ENCODE assay signal across 9 cellular contexts in genomic region chr2:181678033-181678586, GRCh38. TPM values are rescaled to one million over a fixed set of nuclear protein-coding genes. Genes with fewer than 3 reads are reported as not detected.
DNase-seq lines count a peak whose midpoint lies in the region; ATAC-seq and TF ChIP-seq lines count a peak whose summit lies in the region.
"Had no signal": no experiment of that assay in that cellular context is flagged by ENCODE, and none has a peak within 500 bp of the region (broad histone marks: within the 10 kb centered on the region; RNA-seq: fewer than 3 reads in every experiment).

No MANE protein-coding gene starts in this region.

- H2BK12ac ChIP-seq in trophoblast cell (ENCODE audit: low read length): no peak overlapping the region

- peaks cover 5 to 12% of the 10 kb centered on the region in 2 experiments for H3K4me1 ChIP-seq in trophoblast cell (ENCODE audit: control insufficient read depth in 1 of 2, insufficient read depth in 2 of 2, low read length in 2 of 2)

- H3K27ac ChIP-seq in trophoblast cell (ENCODE audit: low read depth, low read length): no peak overlapping the region

- H3K27me3 Mint-ChIP-seq in activated T-cell treated with anti-CD3 and anti-CD28 coated beads, Interleukin-2, amount 50 U/mL, for 24 hours: peaks cover 80% of the 10 kb centered on the region

- no peak overlapping the region for H2BK120ac ChIP-seq in trophoblast cell (ENCODE audit: insufficient read depth, low read length, poor library complexity)

- peaks cover 50% of the 10 kb centered on the region for H3K4me1 Mint-ChIP-seq in activated T-cell treated with anti-CD3 and anti-CD28 coated beads, Interleukin-2, amount 50 U/mL, for 24 hours (ENCODE audit: low read depth)

- no peak overlapping the region for H3K14ac ChIP-seq in trophoblast cell (ENCODE audit: low read length)

- H3K79me1 ChIP-seq in trophoblast cell (ENCODE audit: low read length): no peaks in the 10 kb centered on the region

- H4K8ac ChIP-seq in trophoblast cell (ENCODE audit: low read depth, low read length): no peak overlapping the region

- H3K4me3 Mint-ChIP-seq in activated T-cell treated with anti-CD3 and anti-CD28 coated beads, Interleukin-2, amount 50 U/mL, for 24 hours: no peak overlapping the region

- H3K36me3 Mint-ChIP-seq in activated T-cell treated with anti-CD3 and anti-CD28 coated beads, Interleukin-2, amount 50 U/mL, for 24 hours (ENCODE audit: low read depth): no peaks in the 10 kb centered on the region

- no peak overlapping the region for H3K4me3 ChIP-seq in trophoblast cell (ENCODE audit: low read depth, low read length)

- H4K91ac ChIP-seq in trophoblast cell (ENCODE audit: low read depth, low read length): no peak overlapping the region

- no peak overlapping the region for H2AK5ac ChIP-seq in trophoblast cell (ENCODE audit: low read length)

- no peak overlapping the region for H3K27ac Mint-ChIP-seq in activated T-cell treated with anti-CD3 and anti-CD28 coated beads, Interleukin-2, amount 50 U/mL, for 24 hours

- no peak overlapping the region for H3K9ac ChIP-seq in trophoblast cell (ENCODE audit: low read length)

- H2BK5ac ChIP-seq in trophoblast cell (ENCODE audit: low read depth, low read length, poor library complexity): no peak overlapping the region

- no peak overlapping the region for H4K12ac ChIP-seq in trophoblast cell (ENCODE audit: low read depth, low read length)

- H3K23ac ChIP-seq in trophoblast cell (ENCODE audit: low read length): no peak overlapping the region

- WGBS in trophoblast cell (ENCODE audit: extremely low coverage, insufficient coverage, insufficient read length): no CpG with 5 or more reads among the region's 35 CpGs

- H3K4me2 ChIP-seq in trophoblast cell (ENCODE audit: low read length): no peak overlapping the region

- peaks cover 3% of the 10 kb centered on the region for H3K9me3 Mint-ChIP-seq in activated T-cell treated with anti-CD3 and anti-CD28 coated beads, Interleukin-2, amount 50 U/mL, for 24 hours

- no peak overlapping the region for H3K18ac ChIP-seq in trophoblast cell (ENCODE audit: low read length)

- H3K4ac ChIP-seq in trophoblast cell (ENCODE audit: low read depth, low read length): no peak overlapping the region

- no peaks in the 10 kb centered on the region for H3K79me2 ChIP-seq in trophoblast cell (ENCODE audit: control insufficient read depth, insufficient read depth, low read length, poor library complexity)

- no peaks in the 10 kb centered on the region for H3K36me3 ChIP-seq in trophoblast cell (ENCODE audit: control insufficient read depth in 1 of 2, insufficient read depth in 2 of 2, low read length in 2 of 2)

- in situ Hi-C loops in KBM-7 (cut with MboI; ENCODE audit: low pct_unique_long_range_greater_than_20kb, low sequenced_read_pairs): no loop called here

- TF ChIP-seq CTCF in GM10266 (IDR thresholded peaks at IDR 0.05; ENCODE audit: control insufficient read depth, insufficient read depth, low read depth, missing control alignments): no peak

- peaks cover 11% of the 10 kb centered on the region for H3K9me3 ChIP-seq in trophoblast cell (ENCODE audit: insufficient read depth, low read depth, low read length)

- H2AFZ ChIP-seq in trophoblast cell (ENCODE audit: insufficient read depth, low read length, poor library complexity): no peak overlapping the region

- ATAC-seq in GM21360 (IDR thresholded peaks at IDR 0.05; ENCODE audit: unreplicated experiment): no peak

- H3K27me3 ChIP-seq in trophoblast cell (ENCODE audit: insufficient read depth, low read length): peaks cover 53% of the 10 kb centered on the region

- peak; percentile 55 for DNase-seq in GM10266 (ENCODE audit: extremely low spot score)
- DNase-seq in KBM-7: peak; percentile 52
- DNase-seq in activated T-cell treated with anti-CD3 and anti-CD28 coated beads, Interleukin-2, amount 50 U/mL, for 24 hours: peak; percentile 67
- DNase-seq in fibroblast of the conjunctiva (ENCODE audit: low read depth): peak; percentile 49
- DNase-seq in trophoblast cell: peak; percentile 41 to 80
- DNase-seq in mesenteric fat pad (ENCODE audit: low spot score): no peak
- DNase-seq in D341Med (ENCODE audit: low spot score): no peak

RNA-seq across cellular contexts. Expression of gene NEUROD1, which starts 2.2 kb away (rescaled TPM):
- polyA plus RNA-seq in trophoblast cell (2013): 0.03 TPM in 2 replicates
- total RNA-seq in mesenteric fat pad: not detected
- total RNA-seq: skeletal muscle tissue had no signal

RNA-seq across cellular contexts. Expression of gene CERKL, which starts 21.2 kb away (rescaled TPM):
- polyA plus RNA-seq in trophoblast cell (2013): 0.06 and 0.07 TPM in 2 replicates
- not detected for total RNA-seq in mesenteric fat pad
- total RNA-seq: skeletal muscle tissue had no signal

Comparison
In these comparisons a context has a peak if more than half of its experiments do, and no peak if none do; other contexts are left out.
1. DNase-seq: peak in GM10266 (single experiment), KBM-7 (single experiment), activated T-cell treated with anti-CD3 and anti-CD28 coated beads, Interleukin-2, amount 50 U/mL, for 24 hours (single experiment), fibroblast of the conjunctiva (single experiment) and trophoblast cell (2 of 2); none in mesenteric fat pad (single experiment) and D341Med (single experiment).